Comparison of ENCODE assay signal across 8 cellular contexts in the genomic region with DNA sequence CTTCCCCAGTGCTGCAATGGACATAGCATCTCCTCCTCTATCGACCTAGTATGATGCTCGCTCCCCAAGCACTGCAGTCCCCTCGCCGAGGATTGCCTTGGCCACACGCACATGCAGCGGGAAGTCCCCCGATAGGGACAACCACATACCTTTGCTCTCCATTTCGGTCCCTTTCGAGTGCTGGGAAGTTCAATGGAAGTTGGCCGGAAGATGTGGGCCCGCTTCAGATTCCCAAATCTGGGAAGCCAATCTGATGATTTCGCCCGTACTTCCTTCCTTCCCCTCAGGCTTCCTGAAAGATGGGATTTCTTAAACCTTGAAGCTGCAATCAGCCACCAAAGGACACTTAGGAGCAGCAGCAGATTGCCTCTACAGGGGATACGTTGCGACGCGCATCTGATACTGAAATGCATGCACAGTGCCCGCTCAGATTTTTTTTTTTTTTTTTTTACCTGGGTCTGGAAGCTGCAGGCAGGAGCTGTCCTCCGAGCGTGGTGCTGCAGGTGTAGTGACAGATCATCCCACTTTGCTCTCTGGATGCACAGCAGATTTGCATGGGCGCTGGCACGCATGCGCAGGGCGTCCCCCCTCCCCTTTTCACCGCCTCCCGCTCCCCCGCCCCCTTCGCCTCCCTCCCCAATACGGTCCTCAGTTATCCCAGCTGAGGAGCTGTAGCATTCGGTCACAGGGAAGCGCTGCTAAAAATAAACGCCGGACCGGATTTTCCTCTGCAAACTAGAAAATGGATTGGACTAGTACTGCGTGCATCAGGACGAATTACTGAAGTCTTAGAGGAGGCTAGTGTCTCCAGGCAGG. TPM values are rescaled to one million over a fixed set of nuclear protein-coding genes. Genes with fewer than 3 reads are reported as not detected.
A peak's percentile ranks its signal among the peaks of the same experiment; 100 is the strongest.
DNase-seq lines count a peak whose midpoint lies in the region; ATAC-seq and TF ChIP-seq lines count a peak whose summit lies in the region.

A gene (minus strand): TSS at position 510 of the 816 bp plus-strand sequence.

- H3K27me3 Mint-ChIP-seq in activated CD8-positive, alpha-beta T cell treated with anti-CD3 and anti-CD28 coated beads, Interleukin-2, amount 10 ng/mL, durations not matched to agents 7 days and 5 days (ENCODE audit: low read depth) = peaks cover 8% of the 10 kb centered on the region
- H3K27me3 Mint-ChIP-seq in activated T-helper 1 cell treated with anti-CD3 and anti-CD28 coated beads, Interleukin-12 subunit alpha, Interleukin-12 subunit beta, Interleukin-2, Interleukin-4 antibody, amounts not matched to agents 30 ng/mL and 10 ng/mL and 1 ng/mL, durations not matched to agents 14 hours and 24 hours and 36 hours (ENCODE audit: insufficient read depth) = peaks cover 23% of the 10 kb centered on the region

- H3K4me1 ChIP-seq in heart left ventricle (peaks cover 0 to 11% (median 1%) of the 10 kb centered on the region in 12 donors), parathyroid adenoma (peaks cover 6% of the 10 kb centered on the region)

- no peaks in the 10 kb centered on the region for H3K9me3 Mint-ChIP-seq in activated CD8-positive, alpha-beta T cell treated with anti-CD3 and anti-CD28 coated beads, Interleukin-2, amount 10 ng/mL, durations not matched to agents 7 days and 5 days (ENCODE audit: insufficient read depth)
- no peaks in the 10 kb centered on the region for H3K9me3 Mint-ChIP-seq in activated T-helper 1 cell treated with anti-CD3 and anti-CD28 coated beads, Interleukin-12 subunit alpha, Interleukin-12 subunit beta, Interleukin-2, Interleukin-4 antibody, amounts not matched to agents 30 ng/mL and 10 ng/mL and 1 ng/mL, durations not matched to agents 14 hours and 24 hours and 36 hours

- peak within 1 kb of the TSS; percentile 76 for H2AFZ ChIP-seq in parathyroid adenoma

- peak; percentile 93 for DNase-seq in DMS53 (lab: John Stamatoyannopoulos, UW)
- peak; percentile 84 for DNase-seq in NCI-H146 (lab: John Stamatoyannopoulos, UW)
- DNase-seq in activated CD8-positive, alpha-beta T cell treated with anti-CD3 and anti-CD28 coated beads, Interleukin-2, amount 10 ng/mL, durations not matched to agents 7 days and 5 days = peak; percentile 20
- peak; percentile 82 to 90 (median 90) for DNase-seq in heart left ventricle
- no peak for DNase-seq in mesenteric fat pad (ENCODE audit: low spot score)
- DNase-seq in activated T-helper 1 cell treated with anti-CD3 and anti-CD28 coated beads, Interleukin-12 subunit alpha, Interleukin-12 subunit beta, Interleukin-2, Interleukin-4 antibody, amounts not matched to agents 30 ng/mL and 10 ng/mL and 1 ng/mL, durations not matched to agents 14 hours and 24 hours and 36 hours (ENCODE audit: low spot score) = no peak

- H3K36me3 ChIP-seq in heart left ventricle (no peaks in the 10 kb centered on the region), parathyroid adenoma (ENCODE audit: control insufficient read depth, insufficient read depth, low read length) (no peaks in the 10 kb centered on the region)

- no peaks in the 10 kb centered on the region for H3K4me1 Mint-ChIP-seq in activated CD8-positive, alpha-beta T cell treated with anti-CD3 and anti-CD28 coated beads, Interleukin-2, amount 10 ng/mL, durations not matched to agents 7 days and 5 days (ENCODE audit: low read depth)
- no peaks in the 10 kb centered on the region for H3K4me1 Mint-ChIP-seq in activated T-helper 1 cell treated with anti-CD3 and anti-CD28 coated beads, Interleukin-12 subunit alpha, Interleukin-12 subunit beta, Interleukin-2, Interleukin-4 antibody, amounts not matched to agents 30 ng/mL and 10 ng/mL and 1 ng/mL, durations not matched to agents 14 hours and 24 hours and 36 hours (ENCODE audit: low read depth)

- POLR2A ChIA-PET in activated CD8-positive, alpha-beta T cell treated with anti-CD3 and anti-CD28 coated beads, Interleukin-2, amount 10 ng/mL, durations not matched to agents 7 days and 5 days (lab: Charles Lee) = no interaction called here

- H3K27ac Mint-ChIP-seq in activated CD8-positive, alpha-beta T cell treated with anti-CD3 and anti-CD28 coated beads, Interleukin-2, amount 10 ng/mL, durations not matched to agents 7 days and 5 days = no peak within 1 kb of the TSS
- no peak within 1 kb of the TSS for H3K27ac Mint-ChIP-seq in activated T-helper 1 cell treated with anti-CD3 and anti-CD28 coated beads, Interleukin-12 subunit alpha, Interleukin-12 subunit beta, Interleukin-2, Interleukin-4 antibody, amounts not matched to agents 30 ng/mL and 10 ng/mL and 1 ng/mL, durations not matched to agents 14 hours and 24 hours and 36 hours

- H3K4me3 Mint-ChIP-seq in activated CD8-positive, alpha-beta T cell treated with anti-CD3 and anti-CD28 coated beads, Interleukin-2, amount 10 ng/mL, durations not matched to agents 7 days and 5 days = no peak within 1 kb of the TSS
- no peak within 1 kb of the TSS for H3K4me3 Mint-ChIP-seq in activated T-helper 1 cell treated with anti-CD3 and anti-CD28 coated beads, Interleukin-12 subunit alpha, Interleukin-12 subunit beta, Interleukin-2, Interleukin-4 antibody, amounts not matched to agents 30 ng/mL and 10 ng/mL and 1 ng/mL, durations not matched to agents 14 hours and 24 hours and 36 hours

- no peak for ATAC-seq in activated CD8-positive, alpha-beta T cell treated with anti-CD3 and anti-CD28 coated beads, Interleukin-2, amount 10 ng/mL, durations not matched to agents 7 days and 5 days
- ATAC-seq in heart left ventricle = peak; percentile 87 to 95 (median 93)
- no peak for ATAC-seq in GM19463 (IDR thresholded peaks at IDR 0.05; ENCODE audit: unreplicated experiment)

- H3K4me2 ChIP-seq in parathyroid adenoma (ENCODE audit: low read length) = peak within 1 kb of the TSS; percentile 39

- H3K27ac ChIP-seq in heart left ventricle = peak within 1 kb of the TSS; percentile 17 to 82 (median 74)
- no peak within 1 kb of the TSS for H3K27ac ChIP-seq in parathyroid adenoma

- H3K4me3 ChIP-seq in heart left ventricle (peak within 1 kb of the TSS; percentile 19 to 70 (median 60)), parathyroid adenoma (ENCODE audit: low read depth, low read length) (no peak within 1 kb of the TSS)

- intact Hi-C loops in heart left ventricle (cut with DNase I) = loop anchor here in 5 of 10 donors (2.0 to 10.0 kb wide), 6 partner anchors 70 to 256 kb away; no protein-coding TSS in a partner anchor
- intact Hi-C loops in activated T-helper 1 cell treated with anti-CD3 and anti-CD28 coated beads, Interleukin-12 subunit alpha, Interleukin-12 subunit beta, Interleukin-2, Interleukin-4 antibody, amounts not matched to agents 30 ng/mL and 10 ng/mL and 1 ng/mL, durations not matched to agents 14 hours and 24 hours and 36 hours (cut with micrococcal nuclease) = no loop called here

- TF ChIP-seq POLR2A in heart left ventricle (IDR thresholded peaks at IDR 0.05) = peak in 1 of 2 donors; percentile 42

- H3K9me3 ChIP-seq in heart left ventricle = no peaks in the 10 kb centered on the region
- no peaks in the 10 kb centered on the region for H3K9me3 ChIP-seq in parathyroid adenoma (ENCODE audit: control insufficient read depth, low read length)

- WGBS in heart left ventricle, 4 donors = 1 to 2% (median 1%) methylated on average over 32 to 36 of the region's 36 CpGs

- H3K9ac ChIP-seq in parathyroid adenoma = no peak within 1 kb of the TSS

- no peaks in the 10 kb centered on the region for H3K36me3 Mint-ChIP-seq in activated CD8-positive, alpha-beta T cell treated with anti-CD3 and anti-CD28 coated beads, Interleukin-2, amount 10 ng/mL, durations not matched to agents 7 days and 5 days (ENCODE audit: low read depth)
- no peaks in the 10 kb centered on the region for H3K36me3 Mint-ChIP-seq in activated T-helper 1 cell treated with anti-CD3 and anti-CD28 coated beads, Interleukin-12 subunit alpha, Interleukin-12 subunit beta, Interleukin-2, Interleukin-4 antibody, amounts not matched to agents 30 ng/mL and 10 ng/mL and 1 ng/mL, durations not matched to agents 14 hours and 24 hours and 36 hours (ENCODE audit: low read depth)

- CTCF ChIA-PET in activated CD8-positive, alpha-beta T cell treated with anti-CD3 and anti-CD28 coated beads, Interleukin-2, amount 10 ng/mL, durations not matched to agents 7 days and 5 days (lab: Charles Lee) = no interaction called here

- H3K27me3 ChIP-seq in heart left ventricle (no peaks in the 10 kb centered on the region), parathyroid adenoma (ENCODE audit: control insufficient read depth, insufficient read depth, low read length) (no peaks in the 10 kb centered on the region)

- TF ChIP-seq CTCF in heart left ventricle (IDR thresholded peaks at IDR 0.05) = no peak
- no peak for TF ChIP-seq CTCF in parathyroid adenoma (IDR thresholded peaks at IDR 0.05)

- no peaks in the 10 kb centered on the region for H3K79me2 ChIP-seq in parathyroid adenoma

RNA-seq across cellular contexts. Expression of the gene that starts here (rescaled TPM):
- total RNA-seq in activated CD8-positive, alpha-beta T cell treated with anti-CD3 and anti-CD28 coated beads, Interleukin-2, amount 10 ng/mL, durations not matched to agents 7 days and 5 days = not detected
- total RNA-seq in heart left ventricle = 100 to 1,000 TPM; 118 to 420 (median 265) TPM
- 100 to 1,000 TPM in 1 of 2 donors, 10 to 100 TPM in 1; 21.8 to 366 TPM for polyA plus RNA-seq in heart left ventricle
- total RNA-seq in mesenteric fat pad = 4.5 TPM
- not detected in 2 replicates for total RNA-seq in activated T-helper 1 cell treated with anti-CD3 and anti-CD28 coated beads, Interleukin-12 subunit alpha, Interleukin-12 subunit beta, Interleukin-2, Interleukin-4 antibody, amounts not matched to agents 30 ng/mL and 10 ng/mL and 1 ng/mL, durations not matched to agents 14 hours and 24 hours and 36 hours

Comparison
In these comparisons a context has a peak if more than half of its experiments do, and no peak if none do; other contexts are left out.
1. RNA of the gene that starts here (total RNA-seq): 118 to 420 TPM in heart left ventricle; 4.5 TPM in mesenteric fat pad (single experiment), not detected in activated CD8-positive, alpha-beta T cell treated with anti-CD3 and anti-CD28 coated beads, Interleukin-2, amount 10 ng/mL, durations not matched to agents 7 days and 5 days and not detected in activated T-helper 1 cell treated with anti-CD3 and anti-CD28 coated beads, Interleukin-12 subunit alpha, Interleukin-12 subunit beta, Interleukin-2, Interleukin-4 antibody, amounts not matched to agents 30 ng/mL and 10 ng/mL and 1 ng/mL, durations not matched to agents 14 hours and 24 hours and 36 hours; every median in the first group is over 10 times any median in the second.
2. Peak in DNase-seq in activated CD8-positive, alpha-beta T cell treated with anti-CD3 and anti-CD28 coated beads, Interleukin-2, amount 10 ng/mL, durations not matched to agents 7 days and 5 days; RNA of the gene not detected or under 1 TPM.
3. DNase-seq: peak in DMS53 (single experiment), NCI-H146 (single experiment) and heart left ventricle (5 of 5); none in mesenteric fat pad (single experiment) and activated T-helper 1 cell treated with anti-CD3 and anti-CD28 coated beads, Interleukin-12 subunit alpha, Interleukin-12 subunit beta, Interleukin-2, Interleukin-4 antibody, amounts not matched to agents 30 ng/mL and 10 ng/mL and 1 ng/mL, durations not matched to agents 14 hours and 24 hours and 36 hours (single experiment).
4. ATAC-seq: peak in heart left ventricle (4 of 4); none in activated CD8-positive, alpha-beta T cell treated with anti-CD3 and anti-CD28 coated beads, Interleukin-2, amount 10 ng/mL, durations not matched to agents 7 days and 5 days (single experiment) and GM19463 (single experiment).